Comparison of ENCODE assay signal across 23 cellular contexts in genomic region chr14:93727039-93727740, GRCh38.
"Had no signal": no experiment of that assay in that cellular context is flagged by ENCODE, and none has a peak within 500 bp of the region (broad histone marks: within the 10 kb centered on the region; RNA-seq: fewer than 3 reads in every experiment).

No MANE protein-coding gene starts in this region.

- H3K4me1 ChIP-seq: heart right ventricle, suprapubic skin, tibial artery, upper lobe of left lung, vagina had no signal

- FAIRE-seq: endometrium, frontal cortex had no signal

- H3K36me3 Mint-ChIP-seq: mesothelial cell of epicardium; stimulated activated effector memory CD8-positive, alpha-beta T cell treated with anti-CD3 and anti-CD28 coated beads, Interleukin-12 subunit alpha, Interleukin-12 subunit beta, amount 100 ng/mL, for 72 hours had no signal

- DNase-seq: cortex of kidney; effector CD8-positive, alpha-beta T cell; heart right ventricle; hypothalamus; islet precursor cell; stimulated activated CD4-positive, alpha-beta T cell treated with anti-CD3 and anti-CD28 coated beads, Interleukin-4, amount 100 ng/mL, for 1 hour; stimulated activated CD8-positive, alpha-beta memory T cell treated with anti-CD3 and anti-CD28 coated beads, Interleukin-4, amount 100 ng/mL, for 48 hours; stimulated activated naive CD8-positive, alpha-beta T cell treated with anti-CD3 and anti-CD28 coated beads, Interleukin-15, Interleukin-2, amounts not matched to agents 100 U/mL and 50 U/mL, for 24 hours; tibial artery had no signal

- H3K9me3 Mint-ChIP-seq: mesothelial cell of epicardium; nephron; stimulated activated effector memory CD8-positive, alpha-beta T cell treated with anti-CD3 and anti-CD28 coated beads, Interleukin-12 subunit alpha, Interleukin-12 subunit beta, amount 100 ng/mL, for 72 hours had no signal

- H3K27ac ChIP-seq: heart right ventricle, neutrophil, suprapubic skin, tibial artery, upper lobe of left lung, vagina had no signal

- H3K27ac Mint-ChIP-seq: mesothelial cell of epicardium; nephron; stimulated activated effector memory CD8-positive, alpha-beta T cell treated with anti-CD3 and anti-CD28 coated beads, Interleukin-12 subunit alpha, Interleukin-12 subunit beta, amount 100 ng/mL, for 72 hours had no signal

- ATAC-seq: esophagus mucosa; heart right ventricle; left lobe of liver; right cardiac atrium; stimulated activated effector memory CD8-positive, alpha-beta T cell treated with anti-CD3 and anti-CD28 coated beads, Interleukin-12 subunit alpha, Interleukin-12 subunit beta, amount 100 ng/mL, for 72 hours; stimulated activated naive CD8-positive, alpha-beta T cell treated with anti-CD3 and anti-CD28 coated beads, Interleukin-15, Interleukin-2, amounts not matched to agents 100 U/mL and 50 U/mL, for 24 hours had no signal

- H3K9me3 ChIP-seq: heart right ventricle, neutrophil, suprapubic skin, tibial artery, upper lobe of left lung, vagina had no signal

- H3K4me3 Mint-ChIP-seq: mesothelial cell of epicardium; nephron; stimulated activated effector memory CD8-positive, alpha-beta T cell treated with anti-CD3 and anti-CD28 coated beads, Interleukin-12 subunit alpha, Interleukin-12 subunit beta, amount 100 ng/mL, for 72 hours had no signal

- H3K4me1 Mint-ChIP-seq: mesothelial cell of epicardium had no signal

- H3K27me3 ChIP-seq: heart right ventricle, neutrophil, suprapubic skin, tibial artery, upper lobe of left lung, vagina had no signal

- H3K4me2 ChIP-seq: smooth muscle cell had no signal

- H3K36me3 ChIP-seq: heart right ventricle, neutrophil, suprapubic skin, upper lobe of left lung had no signal

- H3K4me3 ChIP-seq: dorsolateral prefrontal cortex, heart right ventricle, smooth muscle cell, suprapubic skin, tibial artery, upper lobe of left lung, vagina had no signal
